Comparison of ENCODE assay signal across 8 cellular contexts in the genomic region with DNA sequence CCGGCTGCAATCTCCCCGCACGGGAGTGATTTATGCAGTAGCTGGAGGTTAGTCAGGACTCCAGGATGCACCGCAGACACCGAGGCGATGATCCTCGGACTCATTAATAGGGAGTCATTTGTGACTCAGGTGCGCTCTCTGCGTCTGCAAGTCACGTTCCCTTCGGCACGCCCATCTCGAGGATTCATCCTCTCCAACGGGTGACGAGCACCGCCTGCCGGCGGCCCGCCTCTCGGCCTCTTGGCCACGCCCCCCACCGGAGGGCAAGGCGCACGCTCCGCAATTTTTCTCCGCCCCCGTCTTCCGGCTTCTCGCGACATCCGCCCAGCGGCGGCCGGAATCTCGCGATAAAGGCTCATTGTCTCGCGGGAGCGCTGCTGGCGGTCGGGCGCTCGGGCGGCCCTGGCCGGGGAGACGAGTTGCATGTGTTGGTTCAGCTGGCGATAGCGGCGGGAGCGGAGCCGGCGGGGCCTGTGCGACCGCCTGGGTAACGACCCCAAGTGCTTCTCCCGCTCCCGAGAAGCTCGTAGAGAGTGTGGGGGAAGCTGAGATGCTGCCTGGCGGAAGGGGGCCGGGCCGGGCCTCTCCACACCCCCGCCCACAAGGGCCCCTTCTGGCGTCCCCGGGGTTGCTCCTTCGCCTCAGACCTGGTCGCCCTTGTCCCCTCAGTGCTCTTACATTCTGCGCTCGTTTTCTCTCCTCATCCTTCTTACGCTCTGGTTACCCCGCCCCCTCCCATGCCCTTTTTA. TPM values are rescaled to one million over a fixed set of nuclear protein-coding genes. Genes with fewer than 3 reads are reported as not detected.
A peak's percentile ranks its signal among the peaks of the same experiment; 100 is the strongest.
DNase-seq lines count a peak whose midpoint lies in the region; ATAC-seq and TF ChIP-seq lines count a peak whose summit lies in the region.

DENR (plus strand) TSS at position 361 of the 749 bp plus-strand sequence. CDS start 878 bp downstream, outside the sequence.

- peak within 1 kb of the TSS; percentile 86 for H3K4me3 ChIP-seq in mucosa of descending colon

- intact Hi-C loops in mucosa of descending colon (cut with DNase I, micrococcal nuclease), result no loop called here

- peak within 1 kb of the TSS; percentile 89 for H3K27ac ChIP-seq in epithelial cell of prostate

- peak; percentile 100 for DNase-seq in DMS53 (lab: John Stamatoyannopoulos, UW)
- peak; percentile 39 for DNase-seq in OCI-M2 (lab: John Stamatoyannopoulos, UW; ENCODE audit: unreplicated experiment)
- peak; percentile 100 for DNase-seq in activated T-cell treated with anti-CD3 and anti-CD28 coated beads for 48 hours (ENCODE audit: low read depth)
- DNase-seq in epithelial cell of prostate (ENCODE audit: low read depth, low spot score), result peak; percentile 99
- DNase-seq in mucosa of descending colon, result peak; percentile 99 to 100 (median 99)
- DNase-seq in stimulated activated CD8-positive, alpha-beta memory T cell treated with anti-CD3 and anti-CD28 coated beads, Interleukin-4, amount 100 ng/mL, for 24 hours (ENCODE audit: low read depth), result peak; percentile 99

- TF ChIP-seq RAD21 in Ishikawa (IDR thresholded peaks at IDR 0.05; ENCODE audit: low read depth), result peak; percentile 76

- peak; percentile 90 for ATAC-seq in GM21576 (IDR thresholded peaks at IDR 0.05; ENCODE audit: unreplicated experiment)
- peak; percentile 100 for ATAC-seq in mucosa of descending colon

- peak; percentile 78 for TF ChIP-seq CTCF in mucosa of descending colon (IDR thresholded peaks at IDR 0.05)

- peaks cover 8% of the 10 kb centered on the region for H3K4me1 ChIP-seq in mucosa of descending colon (ENCODE audit: low read depth)

- H3K9me3 ChIP-seq in mucosa of descending colon, result no peaks in the 10 kb centered on the region

- H3K36me3 ChIP-seq in mucosa of descending colon (ENCODE audit: low read depth), result peaks cover 6% of the 10 kb centered on the region

- TF ChIP-seq EP300 in Ishikawa (IDR thresholded peaks at IDR 0.05; ENCODE audit: borderline replicate concordance), result no peak

TF ChIP-seq in Ishikawa, 13 proteins besides CTCF, POLR2A, EP300 and RAD21:
- TF ChIP-seq USF1 (IDR thresholded peaks at IDR 0.05), result peak; percentile 78
- peak; percentile 89 for TF ChIP-seq EGR1 (IDR thresholded peaks at IDR 0.05)
- TF ChIP-seq YY1 (IDR thresholded peaks at IDR 0.05; ENCODE audit: low read depth), result peak; percentile 53
- TF ChIP-seq REST (IDR thresholded peaks at IDR 0.05; ENCODE audit: low read depth), result no peak
- no peak for TF ChIP-seq ZBTB7A (IDR thresholded peaks at IDR 0.05; ENCODE audit: low read depth)
- TF ChIP-seq CREB1 (IDR thresholded peaks at IDR 0.05; ENCODE audit: low read depth), result no peak
- no peak for TF ChIP-seq TEAD4 (IDR thresholded peaks at IDR 0.05)
- no peak for TF ChIP-seq FOXM1 (IDR thresholded peaks at IDR 0.05; ENCODE audit: borderline replicate concordance, low read depth)
- peak; percentile 61; the same call in 1 of the 2 replicates for TF ChIP-seq TCF12 (IDR thresholded peaks at IDR 0.05; ENCODE audit: low read depth)
- peak; percentile 74 for TF ChIP-seq MAX (IDR thresholded peaks at IDR 0.05)
- no peak for TF ChIP-seq CEBPB (IDR thresholded peaks at IDR 0.05)
- no peak for TF ChIP-seq NFIC (IDR thresholded peaks at IDR 0.05)
- peak; percentile 95 for TF ChIP-seq TAF1 (IDR thresholded peaks at IDR 0.05; ENCODE audit: low read depth)

RNA-seq across cellular contexts. Expression of gene DENR, which starts in this region (rescaled TPM):
- 10 to 100 TPM; 30.9 to 40.3 (median 33.2) TPM for total RNA-seq in mucosa of descending colon

Comparison
In these comparisons a context has a peak if more than half of its experiments do, and no peak if none do; other contexts are left out.
1. Peak in every context shown above with its lines: DNase-seq, ATAC-seq, H3K4me3 ChIP-seq and H3K27ac ChIP-seq.
2. DNase-seq: peak in every context shown above with its lines; median percentile 100 in DMS53; 100 in activated T-cell treated with anti-CD3 and anti-CD28 coated beads for 48 hours; 99 in epithelial cell of prostate; 99 in mucosa of descending colon; 99 in stimulated activated CD8-positive, alpha-beta memory T cell treated with anti-CD3 and anti-CD28 coated beads, Interleukin-4, amount 100 ng/mL, for 24 hours; 39 in OCI-M2.